In the genomic region with DNA sequence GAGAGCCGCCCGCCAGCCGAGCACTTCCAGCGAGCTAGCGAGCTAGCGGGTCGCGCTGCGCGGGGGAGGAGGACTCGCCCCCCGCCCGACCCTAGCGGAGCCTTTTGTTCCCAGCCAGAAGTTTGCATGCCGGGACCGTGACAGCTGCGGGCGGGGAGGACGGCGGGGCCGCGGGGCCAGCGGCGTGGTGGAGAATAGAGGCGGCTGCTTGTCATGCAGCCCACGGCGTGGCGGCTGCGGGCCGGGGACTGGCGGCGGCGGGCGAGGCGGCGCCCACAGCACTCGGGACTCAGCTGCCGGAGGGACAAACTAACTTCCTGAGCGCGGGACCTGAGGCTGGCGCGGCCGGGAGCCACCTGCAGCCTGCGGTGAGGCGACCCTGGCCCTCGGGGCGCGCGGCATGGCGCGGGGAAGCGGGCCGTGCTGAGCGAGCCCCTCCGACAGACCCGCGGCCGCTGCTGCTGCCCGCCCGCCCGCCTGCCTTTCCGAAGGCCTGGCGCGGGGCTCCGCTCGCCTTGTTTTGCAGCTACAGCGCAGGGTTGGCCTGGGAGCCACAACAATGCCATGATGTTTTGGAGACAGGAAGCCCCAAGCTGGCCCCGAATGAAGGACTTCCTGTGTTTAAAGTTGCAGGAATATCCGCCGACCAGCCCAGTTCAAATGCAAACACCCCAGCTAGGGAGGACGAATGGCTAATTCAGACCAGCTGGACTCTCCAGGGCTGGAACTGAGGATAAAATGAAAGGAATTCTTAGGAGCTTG, we compare ENCODE assay signal across 1 cellular context.
TF ChIP-seq lines count a peak whose summit lies in the region.

No MANE protein-coding gene starts in this region.

TF ChIP-seq in HEK293, 187 proteins besides CTCF, POLR2A, EP300 and RAD21 (continued from another document and continues in another):
- no peak for TF ChIP-seq PRDM2 (tag by site-specific recombination; IDR thresholded peaks at IDR 0.05; ENCODE audit: borderline replicate concordance)
- no peak for TF ChIP-seq ZNF473 (tag by site-specific recombination; IDR thresholded peaks at IDR 0.05)
- no peak for TF ChIP-seq ZNF785 (tag by site-specific recombination; IDR thresholded peaks at IDR 0.05)
- 0 out of 2 replicates have a peak, but pooled peaks have one; percentile 20 for TF ChIP-seq ZNF677 (tag by site-specific recombination; IDR thresholded peaks at IDR 0.05)
- no peak for TF ChIP-seq ZNF155 (tag by site-specific recombination; IDR thresholded peaks at IDR 0.05)
- no peak for TF ChIP-seq REPIN1 (tag by site-specific recombination; IDR thresholded peaks at IDR 0.05; ENCODE audit: low read depth)
- TF ChIP-seq, protein P1, sequence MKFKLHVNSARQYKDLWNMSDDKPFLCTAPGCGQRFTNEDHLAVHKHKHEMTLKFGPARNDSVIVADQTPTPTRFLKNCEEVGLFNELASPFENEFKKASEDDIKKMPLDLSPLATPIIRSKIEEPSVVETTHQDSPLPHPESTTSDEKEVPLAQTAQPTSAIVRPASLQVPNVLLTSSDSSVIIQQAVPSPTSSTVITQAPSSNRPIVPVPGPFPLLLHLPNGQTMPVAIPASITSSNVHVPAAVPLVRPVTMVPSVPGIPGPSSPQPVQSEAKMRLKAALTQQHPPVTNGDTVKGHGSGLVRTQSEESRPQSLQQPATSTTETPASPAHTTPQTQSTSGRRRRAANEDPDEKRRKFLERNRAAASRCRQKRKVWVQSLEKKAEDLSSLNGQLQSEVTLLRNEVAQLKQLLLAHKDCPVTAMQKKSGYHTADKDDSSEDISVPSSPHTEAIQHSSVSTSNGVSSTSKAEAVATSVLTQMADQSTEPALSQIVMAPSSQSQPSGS (tag by site-specific recombination; IDR thresholded peaks at IDR 0.05; ENCODE audit: low read depth) = no peak
- peak; percentile 46; the same call in 1 of the 2 replicates for TF ChIP-seq ZNF561 (tag by site-specific recombination; IDR thresholded peaks at IDR 0.05; ENCODE audit: borderline replicate concordance)
- TF ChIP-seq ZNF311 (tag by site-specific recombination; IDR thresholded peaks at IDR 0.05; ENCODE audit: borderline replicate concordance) = no peak
- no peak for TF ChIP-seq ZNF292 (tag by site-specific recombination; IDR thresholded peaks at IDR 0.05; ENCODE audit: borderline replicate concordance, low read depth)
- TF ChIP-seq, protein P2, sequence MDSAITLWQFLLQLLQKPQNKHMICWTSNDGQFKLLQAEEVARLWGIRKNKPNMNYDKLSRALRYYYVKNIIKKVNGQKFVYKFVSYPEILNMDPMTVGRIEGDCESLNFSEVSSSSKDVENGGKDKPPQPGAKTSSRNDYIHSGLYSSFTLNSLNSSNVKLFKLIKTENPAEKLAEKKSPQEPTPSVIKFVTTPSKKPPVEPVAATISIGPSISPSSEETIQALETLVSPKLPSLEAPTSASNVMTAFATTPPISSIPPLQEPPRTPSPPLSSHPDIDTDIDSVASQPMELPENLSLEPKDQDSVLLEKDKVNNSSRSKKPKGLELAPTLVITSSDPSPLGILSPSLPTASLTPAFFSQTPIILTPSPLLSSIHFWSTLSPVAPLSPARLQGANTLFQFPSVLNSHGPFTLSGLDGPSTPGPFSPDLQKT (IDR thresholded peaks at IDR 0.05; ENCODE audit: borderline replicate concordance, low read depth, low read length) = no peak
- TF ChIP-seq ZNF10 (tag by site-specific recombination; IDR thresholded peaks at IDR 0.05) = no peak
- no peak for TF ChIP-seq ZBTB8A (tag by site-specific recombination; IDR thresholded peaks at IDR 0.05)
- no peak for TF ChIP-seq ZNF221 (tag by site-specific recombination; IDR thresholded peaks at IDR 0.05; ENCODE audit: borderline replicate concordance)
- TF ChIP-seq ZNF48 (tag by site-specific recombination; IDR thresholded peaks at IDR 0.05) = no peak
- TF ChIP-seq GLIS2 (tag by site-specific recombination; IDR thresholded peaks at IDR 0.05) = peak; percentile 89
- TF ChIP-seq ZNF624 (tag by site-specific recombination; IDR thresholded peaks at IDR 0.05) = no peak
- no peak for TF ChIP-seq ZNF404 (tag by site-specific recombination; IDR thresholded peaks at IDR 0.05)
- peak; percentile 52; the same call in 1 of the 2 replicates for TF ChIP-seq EGR2 (tag by site-specific recombination; IDR thresholded peaks at IDR 0.05; ENCODE audit: low read depth)
- TF ChIP-seq IKZF3 (tag by site-specific recombination; IDR thresholded peaks at IDR 0.05) = 0 out of 2 replicates have a peak, but pooled peaks have one; percentile 11
- peak; percentile 12; the same call in 1 of the 2 replicates for TF ChIP-seq ZNF398 (tag by site-specific recombination; IDR thresholded peaks at IDR 0.05)
- no peak for TF ChIP-seq KLF9 (tag by site-specific recombination; IDR thresholded peaks at IDR 0.05; ENCODE audit: low read depth)
- TF ChIP-seq ZNF248 (tag by site-specific recombination; IDR thresholded peaks at IDR 0.05) = no peak
- no peak for TF ChIP-seq ZNF280D (tag by site-specific recombination; IDR thresholded peaks at IDR 0.05)
- TF ChIP-seq, protein P3, sequence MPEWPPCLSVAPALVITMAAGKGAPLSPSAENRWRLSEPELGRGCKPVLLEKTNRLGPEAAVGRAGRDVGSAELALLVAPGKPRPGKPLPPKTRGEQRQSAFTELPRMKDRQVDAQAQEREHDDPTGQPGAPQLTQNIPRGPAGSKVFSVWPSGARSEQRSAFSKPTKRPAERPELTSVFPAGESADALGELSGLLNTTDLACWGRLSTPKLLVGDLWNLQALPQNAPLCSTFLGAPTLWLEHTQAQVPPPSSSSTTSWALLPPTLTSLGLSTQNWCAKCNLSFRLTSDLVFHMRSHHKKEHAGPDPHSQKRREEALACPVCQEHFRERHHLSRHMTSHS (tag by site-specific recombination; IDR thresholded peaks at IDR 0.05) = no peak
- no peak for TF ChIP-seq ZNF626 (tag by site-specific recombination; IDR thresholded peaks at IDR 0.05)
- no peak for TF ChIP-seq ZNF707 (tag by site-specific recombination; IDR thresholded peaks at IDR 0.05)
- TF ChIP-seq ZSCAN30 (tag by site-specific recombination; IDR thresholded peaks at IDR 0.05) = peak; percentile 55; the same call in 1 of the 2 replicates
- TF ChIP-seq, protein P4, sequence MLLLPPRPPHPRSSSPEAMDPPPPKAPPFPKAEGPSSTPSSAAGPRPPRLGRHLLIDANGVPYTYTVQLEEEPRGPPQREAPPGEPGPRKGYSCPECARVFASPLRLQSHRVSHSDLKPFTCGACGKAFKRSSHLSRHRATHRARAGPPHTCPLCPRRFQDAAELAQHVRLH (tag by site-specific recombination; IDR thresholded peaks at IDR 0.05) = no peak
- TF ChIP-seq ZNF112 (tag by site-specific recombination; IDR thresholded peaks at IDR 0.05) = no peak
- no peak for TF ChIP-seq ZNF529 (tag by site-specific recombination; IDR thresholded peaks at IDR 0.05; ENCODE audit: insufficient replicate concordance)
- TF ChIP-seq BCL11A (tag by site-specific recombination; IDR thresholded peaks at IDR 0.05; ENCODE audit: low read depth) = no peak
- no peak for TF ChIP-seq ZNF654 (tag by site-specific recombination; IDR thresholded peaks at IDR 0.05; ENCODE audit: low read depth)
- TF ChIP-seq, protein P5, sequence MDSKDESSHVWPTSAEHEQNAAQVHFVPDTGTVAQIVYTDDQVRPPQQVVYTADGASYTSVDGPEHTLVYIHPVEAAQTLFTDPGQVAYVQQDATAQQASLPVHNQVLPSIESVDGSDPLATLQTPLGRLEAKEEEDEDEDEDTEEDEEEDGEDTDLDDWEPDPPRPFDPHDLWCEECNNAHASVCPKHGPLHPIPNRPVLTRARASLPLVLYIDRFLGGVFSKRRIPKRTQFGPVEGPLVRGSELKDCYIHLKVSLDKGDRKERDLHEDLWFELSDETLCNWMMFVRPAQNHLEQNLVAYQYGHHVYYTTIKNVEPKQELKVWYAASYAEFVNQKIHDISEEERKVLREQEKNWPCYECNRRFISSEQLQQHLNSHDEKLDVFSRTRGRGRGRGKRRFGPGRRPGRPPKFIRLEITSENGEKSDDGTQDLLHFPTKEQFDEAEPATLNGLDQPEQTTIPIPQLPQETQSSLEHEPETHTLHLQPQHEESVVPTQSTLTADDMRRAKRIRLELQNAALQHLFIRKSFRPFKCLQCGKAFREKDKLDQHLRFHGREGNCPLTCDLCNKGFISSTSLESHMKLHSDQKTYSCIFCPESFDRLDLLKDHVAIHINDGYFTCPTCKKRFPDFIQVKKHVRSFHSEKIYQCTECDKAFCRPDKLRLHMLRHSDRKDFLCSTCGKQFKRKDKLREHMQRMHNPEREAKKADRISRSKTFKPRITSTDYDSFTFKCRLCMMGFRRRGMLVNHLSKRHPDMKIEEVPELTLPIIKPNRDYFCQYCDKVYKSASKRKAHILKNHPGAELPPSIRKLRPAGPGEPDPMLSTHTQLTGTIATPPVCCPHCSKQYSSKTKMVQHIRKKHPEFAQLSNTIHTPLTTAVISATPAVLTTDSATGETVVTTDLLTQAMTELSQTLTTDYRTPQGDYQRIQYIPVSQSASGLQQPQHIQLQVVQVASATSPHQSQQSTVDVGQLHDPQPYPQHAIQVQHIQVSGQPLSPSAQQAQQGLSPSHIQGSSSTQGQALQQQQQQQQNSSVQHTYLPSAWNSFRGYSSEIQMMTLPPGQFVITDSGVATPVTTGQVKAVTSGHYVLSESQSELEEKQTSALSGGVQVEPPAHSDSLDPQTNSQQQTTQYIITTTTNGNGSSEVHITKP (tag by site-specific recombination; IDR thresholded peaks at IDR 0.05) = no peak
